In genomic region chr11:19377855-19378254, GRCh38 we compare ENCODE assay signal across 31 cellular contexts.
"Had no signal": no experiment of that assay in that cellular context is flagged by ENCODE, and none has a peak within 500 bp of the region (broad histone marks: within the 10 kb centered on the region; RNA-seq: fewer than 3 reads in every experiment).

No MANE protein-coding gene starts in this region.

- ATAC-seq: activated CD4-positive, CD25-positive, alpha-beta regulatory T cell treated with anti-CD3 and anti-CD28 coated beads, Interleukin-2, amount 50 U/mL, for 24 hours; activated CD8-positive, alpha-beta memory T cell treated with anti-CD3 and anti-CD28 coated beads, Interleukin-2, amount 10 ng/mL, durations not matched to agents 7 days and 5 days; activated CD8-positive, alpha-beta T cell treated with anti-CD3 and anti-CD28 coated beads for 36 hours; activated naive CD4-positive, alpha-beta T cell treated with anti-CD3 and anti-CD28 coated beads, Interleukin-2, amount 50 U/mL, for 72 hours; activated T-cell treated with anti-CD3 and anti-CD28 coated beads, Interleukin-2, amount 50 U/mL, for 72 hours; gastroesophageal sphincter; T-helper 17 cell had no signal

- FAIRE-seq: bronchial epithelial cell, colon, endometrium, endothelial cell of umbilical vein had no signal

- DNase-seq: activated B cell treated with CpG ODN at 0.5 μM for 24 hours; activated CD4-positive, alpha-beta T cell treated with anti-CD3 and anti-CD28 coated beads for 48 hours; activated CD4-positive, alpha-beta T cell treated with anti-CD3 and anti-CD28 coated beads, Interleukin-2, amount 50 U/mL, for 1 hour; activated CD4-positive, alpha-beta T cell treated with anti-CD3 and anti-CD28 coated beads, Interleukin-2, amount 50 U/mL, for 48 hours; activated CD8-positive, alpha-beta memory T cell treated with anti-CD3 and anti-CD28 coated beads, Interleukin-2, amount 10 ng/mL, durations not matched to agents 7 days and 5 days; activated CD8-positive, alpha-beta memory T cell treated with anti-CD3 and anti-CD28 coated beads, Interleukin-2, amount 50 U/mL, for 48 hours; activated CD8-positive, alpha-beta T cell treated with anti-CD3 and anti-CD28 coated beads for 36 hours; activated gamma-delta T cell; activated naive CD4-positive, alpha-beta T cell; activated naive CD4-positive, alpha-beta T cell treated with anti-CD3 and anti-CD28 coated beads, Interleukin-2, amount 10 ng/mL, durations not matched to agents 7 days and 5 days; activated naive CD8-positive, alpha-beta T cell treated with anti-CD3 and anti-CD28 coated beads, Interleukin-2, amount 10 ng/mL, durations not matched to agents 7 days and 5 days; activated T-cell treated with anti-CD3 and anti-CD28 coated beads for 4 hours; activated T-cell treated with anti-CD3 and anti-CD28 coated beads, Interleukin-2, amount 50 U/mL, for 24 hours; activated T-cell treated with anti-CD3 and anti-CD28 coated beads, Interleukin-2, amount 50 U/mL, for 72 hours; brain microvascular endothelial cell; cortex of kidney; effector CD8-positive, alpha-beta T cell; esophagus squamous epithelium; foreskin melanocyte; SW 1271; T-helper 1 cell; T-helper 17 cell; T1000; WERI-Rb-1 had no signal
